In the genomic region with DNA sequence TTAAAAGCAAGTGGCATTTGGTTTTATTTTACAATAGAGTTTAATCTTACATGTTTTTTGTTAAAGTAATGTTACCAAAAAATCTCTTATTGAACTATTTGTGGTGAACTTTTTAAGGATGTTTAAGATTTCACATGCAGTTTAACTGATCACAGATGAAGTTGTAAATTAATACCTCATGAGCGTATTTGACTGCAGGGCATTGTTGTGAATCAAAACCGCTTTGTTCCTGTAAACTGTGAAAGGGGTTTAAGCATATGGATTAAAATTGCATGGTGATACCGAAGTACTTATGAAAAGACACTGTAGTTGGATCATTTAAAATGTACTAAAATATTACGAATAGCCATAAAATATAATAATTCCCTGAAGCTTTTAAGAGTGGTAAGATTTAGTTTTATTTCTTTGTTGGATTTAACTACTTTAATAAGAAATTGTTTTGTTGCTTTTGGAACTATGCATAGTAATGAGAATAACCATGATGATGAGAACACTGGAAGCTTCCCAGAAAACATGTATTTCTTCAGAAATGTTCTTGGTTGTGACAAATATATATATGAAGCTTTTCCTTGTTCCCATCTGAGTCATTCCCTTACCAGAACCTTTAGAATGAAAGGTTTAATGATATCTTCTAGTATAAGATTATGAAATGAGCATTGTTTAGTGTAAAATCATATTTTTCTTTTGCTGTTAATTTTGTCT, we compare ENCODE assay signal across 18 cellular contexts.
DNase-seq lines count a peak whose midpoint lies in the region; ATAC-seq and TF ChIP-seq lines count a peak whose summit lies in the region.
"Had no signal": no experiment of that assay in that cellular context is flagged by ENCODE, and none has a peak within 500 bp of the region (broad histone marks: within the 10 kb centered on the region; RNA-seq: fewer than 3 reads in every experiment).

No MANE protein-coding gene starts in this region.

- intact Hi-C loops in mammary epithelial cell (cut with micrococcal nuclease), result no loop called here
- intact Hi-C loops in naive thymus-derived CD4-positive, alpha-beta T cell (cut with micrococcal nuclease), result no loop called here

- no peak overlapping the region for H2AFZ ChIP-seq in mammary epithelial cell (ENCODE audit: low read depth, low read length)
- H2AFZ ChIP-seq: PC-9 had no signal

- CTCF ChIA-PET in mammary epithelial cell (lab: Charles Lee; ENCODE audit: low non-redundant PET), result no interaction called here
- CTCF ChIA-PET in T-cell (lab: Charles Lee), result interaction anchor here in 1 of 2 donors (0.6 kb wide), 3 partner anchors 19 to 529 kb away, joined by 3 to 4 read pairs (median 3); no protein-coding TSS in a partner anchor
- CTCF ChIA-PET in CD8-positive, alpha-beta memory T cell (lab: Charles Lee), result no interaction called here
- CTCF ChIA-PET in naive thymus-derived CD4-positive, alpha-beta T cell (lab: Charles Lee), result no interaction called here

- H3K4me1 Mint-ChIP-seq in T-cell, result peaks cover 21 to 24% (median 22%) of the 10 kb centered on the region in 3 donors
- peaks cover 10 to 13% (median 11%) of the 10 kb centered on the region in 3 donors for H3K4me1 Mint-ChIP-seq in CD8-positive, alpha-beta memory T cell
- H3K4me1 Mint-ChIP-seq in naive thymus-derived CD4-positive, alpha-beta T cell, result peaks cover 5 to 27% (median 17%) of the 10 kb centered on the region in 7 donors

- no peak overlapping the region for H3K9ac ChIP-seq in mammary epithelial cell (ENCODE audit: insufficient read depth, low read length)

- peaks cover 4% of the 10 kb centered on the region for H3K4me1 ChIP-seq in mammary epithelial cell (ENCODE audit: insufficient read depth, low read length)
- peaks cover 8% of the 10 kb centered on the region for H3K4me1 ChIP-seq in CD8-positive, alpha-beta memory T cell (ENCODE audit: insufficient read depth, low read length)
- peaks cover 0 to 6% of the 10 kb centered on the region in 2 donors for H3K4me1 ChIP-seq in naive thymus-derived CD4-positive, alpha-beta T cell (ENCODE audit: control insufficient read depth in 2 of 2, insufficient read depth in 2 of 2, low read length in 2 of 2)
- H3K4me1 ChIP-seq: uterus had no signal

- ATAC-seq in T-cell (replicated peaks in 1 of 4), result no peak
- no peak for ATAC-seq in naive thymus-derived CD4-positive, alpha-beta T cell
- ATAC-seq: natural killer cell treated with Interleukin-12 subunit alpha and Interleukin-12 subunit beta and Interleukin-15 and Interleukin-18, amount 100 ng/mL, for 72 hours; stimulated activated naive CD8-positive, alpha-beta T cell treated with anti-CD3 and anti-CD28 coated beads, Interleukin-15, amount 100 ng/mL, for 72 hours had no signal

- H3K4me3 ChIP-seq in mammary epithelial cell (replicated peaks in 1 of 3; ENCODE audit: insufficient read depth in 1 of 3, low read depth in 2 of 3, low read length in 3 of 3) (no peak overlapping the region), foreskin fibroblast (ENCODE audit: low read depth in 1 of 2, low read length in 2 of 2) (no peak overlapping the region)
- no peak overlapping the region for H3K4me3 ChIP-seq in CD8-positive, alpha-beta memory T cell (ENCODE audit: low read length)
- no peak overlapping the region for H3K4me3 ChIP-seq in naive thymus-derived CD4-positive, alpha-beta T cell (ENCODE audit: low read length)
- H3K4me3 ChIP-seq: esophagus squamous epithelium, lung, PC-9, uterus had no signal

- TF ChIP-seq CTCF in AG09319 (IDR thresholded peaks at IDR 0.05; ENCODE audit: low read depth, low read length), result no peak
- no peak for TF ChIP-seq CTCF in mammary epithelial cell (conservative IDR thresholded peaks at IDR 0.05 in 1 of 2, IDR thresholded peaks at IDR 0.05 in 1 of 2; ENCODE audit: extremely low read depth in 1 of 2, insufficient read depth in 1 of 2, low read depth in 1 of 2, low read length in 2 of 2)
- no peak for TF ChIP-seq CTCF in foreskin fibroblast (IDR thresholded peaks at IDR 0.05; ENCODE audit: low read depth, low read length)

- H3K9me3 ChIP-seq in mammary epithelial cell (replicated peaks; ENCODE audit: insufficient read depth, low read length), result peaks cover 12% of the 10 kb centered on the region
- H3K9me3 ChIP-seq in CD8-positive, alpha-beta memory T cell (ENCODE audit: low read length), result no peaks in the 10 kb centered on the region
- peaks cover 0 to 4% (median 0%) of the 10 kb centered on the region in 3 experiments for H3K9me3 ChIP-seq in naive thymus-derived CD4-positive, alpha-beta T cell (ENCODE audit: control insufficient read depth in 2 of 3, low read length in 3 of 3)
- H3K9me3 ChIP-seq: esophagus squamous epithelium, uterus had no signal

- in situ Hi-C loops in mammary epithelial cell (cut with MboI; ENCODE audit: low sequenced_read_pairs in 2 of 2), result no loop called here

- dilution Hi-C loops in mammary epithelial cell (cut with HindIII; ENCODE audit: low sequenced_read_pairs), result no loop called here

- no peaks in the 10 kb centered on the region for H4K20me1 ChIP-seq in mammary epithelial cell (ENCODE audit: insufficient read depth, low read length)

- POLR2A ChIA-PET in T-cell (lab: Charles Lee), result interaction anchor here in 1 of 2 donors (0.7 kb wide), 1 partner anchor 159 kb away, joined by 3 read pairs; no protein-coding TSS in a partner anchor
- POLR2A ChIA-PET in CD8-positive, alpha-beta memory T cell (lab: Charles Lee), result no interaction called here
- POLR2A ChIA-PET in naive thymus-derived CD4-positive, alpha-beta T cell (lab: Charles Lee), result no interaction called here

- peaks cover 0 to 14% (median 2%) of the 10 kb centered on the region in 3 donors for H3K9me3 Mint-ChIP-seq in T-cell
- peaks cover 3 to 4% (median 3%) of the 10 kb centered on the region in 5 donors for H3K9me3 Mint-ChIP-seq in CD8-positive, alpha-beta memory T cell
- peaks cover 0 to 18% (median 6%) of the 10 kb centered on the region in 11 donors for H3K9me3 Mint-ChIP-seq in naive thymus-derived CD4-positive, alpha-beta T cell
- H3K9me3 Mint-ChIP-seq: natural killer cell treated with Interleukin-12 subunit alpha and Interleukin-12 subunit beta and Interleukin-15 and Interleukin-18, amount 100 ng/mL, for 72 hours had no signal

- H3K36me3 Mint-ChIP-seq in T-cell, result peaks cover 17% of the 10 kb centered on the region
- peaks cover 5 to 10% (median 10%) of the 10 kb centered on the region in 3 donors for H3K36me3 Mint-ChIP-seq in CD8-positive, alpha-beta memory T cell
- peaks cover 0 to 26% (median 18%) of the 10 kb centered on the region in 5 donors for H3K36me3 Mint-ChIP-seq in naive thymus-derived CD4-positive, alpha-beta T cell

- no peak overlapping the region for H3K4me2 ChIP-seq in mammary epithelial cell (ENCODE audit: insufficient read depth, low read depth, low read length)
- H3K4me2 ChIP-seq: PC-9 had no signal

- H3K27ac Mint-ChIP-seq in T-cell, result no peak overlapping the region
- H3K27ac Mint-ChIP-seq in CD8-positive, alpha-beta memory T cell, result no peak overlapping the region
- peak overlapping the region in 1 of 9 donors; percentile 45 for H3K27ac Mint-ChIP-seq in naive thymus-derived CD4-positive, alpha-beta T cell
- H3K27ac Mint-ChIP-seq: natural killer cell treated with Interleukin-12 subunit alpha and Interleukin-12 subunit beta and Interleukin-15 and Interleukin-18, amount 100 ng/mL, for 72 hours; stimulated activated naive CD8-positive, alpha-beta T cell treated with anti-CD3 and anti-CD28 coated beads, Interleukin-15, amount 100 ng/mL, for 72 hours had no signal

- H3K27me3 Mint-ChIP-seq in T-cell, result no peaks in the 10 kb centered on the region
- no peaks in the 10 kb centered on the region for H3K27me3 Mint-ChIP-seq in CD8-positive, alpha-beta memory T cell
- no peaks in the 10 kb centered on the region for H3K27me3 Mint-ChIP-seq in naive thymus-derived CD4-positive, alpha-beta T cell
- H3K27me3 Mint-ChIP-seq: natural killer cell treated with Interleukin-12 subunit alpha and Interleukin-12 subunit beta and Interleukin-15 and Interleukin-18, amount 100 ng/mL, for 72 hours; stimulated activated naive CD8-positive, alpha-beta T cell treated with anti-CD3 and anti-CD28 coated beads, Interleukin-15, amount 100 ng/mL, for 72 hours had no signal

- no peak overlapping the region for H3K4me3 Mint-ChIP-seq in T-cell
- no peak overlapping the region for H3K4me3 Mint-ChIP-seq in CD8-positive, alpha-beta memory T cell
- no peak overlapping the region for H3K4me3 Mint-ChIP-seq in naive thymus-derived CD4-positive, alpha-beta T cell
- H3K4me3 Mint-ChIP-seq: natural killer cell treated with Interleukin-12 subunit alpha and Interleukin-12 subunit beta and Interleukin-15 and Interleukin-18, amount 100 ng/mL, for 72 hours; stimulated activated naive CD8-positive, alpha-beta T cell treated with anti-CD3 and anti-CD28 coated beads, Interleukin-15, amount 100 ng/mL, for 72 hours had no signal

- peak; percentile 68 for DNase-seq in AG09319 (ENCODE audit: extremely low read depth, low read depth)
- peak; percentile 45 for DNase-seq in HCEC 1CT
- no peak for DNase-seq in mammary epithelial cell
- peak; percentile 62 to 83 for DNase-seq in foreskin fibroblast
- no peak for DNase-seq in NCI-H446 (lab: John Stamatoyannopoulos, UW)
- no peak for DNase-seq in T-cell
- no peak for DNase-seq in CD8-positive, alpha-beta memory T cell
- DNase-seq in naive thymus-derived CD4-positive, alpha-beta T cell, result no peak
- DNase-seq: dermis blood vessel endothelial cell; esophagus squamous epithelium; NCI-H1930; NCI-H526 treated with DMSO at 0.1 percent for 48 hours; PC-9; stimulated activated naive CD8-positive, alpha-beta T cell treated with anti-CD3 and anti-CD28 coated beads, Interleukin-15, amount 100 ng/mL, for 72 hours; uterus had no signal

- no peaks in the 10 kb centered on the region for H3K27me3 ChIP-seq in mammary epithelial cell (ENCODE audit: insufficient read depth, low read length)
- no peaks in the 10 kb centered on the region for H3K27me3 ChIP-seq in CD8-positive, alpha-beta memory T cell (ENCODE audit: insufficient read depth, low read length, poor library complexity, severe bottlenecking)
- no peaks in the 10 kb centered on the region for H3K27me3 ChIP-seq in naive thymus-derived CD4-positive, alpha-beta T cell (ENCODE audit: control insufficient read depth in 2 of 2, insufficient read depth in 2 of 2, low read length in 2 of 2)
- H3K27me3 ChIP-seq: esophagus squamous epithelium, uterus had no signal

- WGBS in mammary epithelial cell (ENCODE audit: low coverage, missing lambda C conversion rate), result 76% methylated on average over 4 of the region's 4 CpGs

- peak overlapping the region; percentile 39 for H3K27ac ChIP-seq in mammary epithelial cell (ENCODE audit: insufficient read depth, low read depth, low read length)
- H3K27ac ChIP-seq in CD8-positive, alpha-beta memory T cell (ENCODE audit: low read depth, low read length), result no peak overlapping the region
- no peak overlapping the region for H3K27ac ChIP-seq in naive thymus-derived CD4-positive, alpha-beta T cell (ENCODE audit: low read depth, low read length)
- H3K27ac ChIP-seq: esophagus squamous epithelium, PC-9, uterus, VCaP had no signal

- peaks cover 76% of the 10 kb centered on the region for H3K79me2 ChIP-seq in mammary epithelial cell (ENCODE audit: insufficient read depth, low read length)

- BruUV-seq in mammary epithelial cell (replicated peaks; lab: Mats Ljungman, UMichigan), result no TSS peak

- H3K36me3 ChIP-seq in mammary epithelial cell (ENCODE audit: insufficient read depth, low read length), result peaks cover 2% of the 10 kb centered on the region
- H3K36me3 ChIP-seq in CD8-positive, alpha-beta memory T cell (ENCODE audit: insufficient read depth, low read length), result no peaks in the 10 kb centered on the region
- H3K36me3 ChIP-seq in naive thymus-derived CD4-positive, alpha-beta T cell (ENCODE audit: control insufficient read depth in 2 of 3, insufficient read depth in 3 of 3, low read length in 3 of 3), result no peaks in the 10 kb centered on the region
- H3K36me3 ChIP-seq: uterus had no signal

Comparison
In these comparisons a context has a peak if more than half of its experiments do, and no peak if none do; other contexts are left out.
1. DNase-seq: peak in AG09319 (single experiment), HCEC 1CT (single experiment) and foreskin fibroblast (2 of 2); none in mammary epithelial cell (single experiment), NCI-H446 (0 of 2), T-cell (0 of 34), CD8-positive, alpha-beta memory T cell (0 of 5) and naive thymus-derived CD4-positive, alpha-beta T cell (0 of 9).